In genomic region chr15:29904731-29905417, GRCh38 we compare ENCODE assay signal across 19 cellular contexts.
DNase-seq lines count a peak whose midpoint lies in the region; ATAC-seq, FAIRE-seq and TF ChIP-seq lines count a peak whose summit lies in the region.
"Had no signal": no experiment of that assay in that cellular context is flagged by ENCODE, and none has a peak within 500 bp of the region (broad histone marks: within the 10 kb centered on the region; RNA-seq: fewer than 3 reads in every experiment).

No MANE protein-coding gene starts in this region.

- no peak overlapping the region for H3K4me3 Mint-ChIP-seq in immature natural killer cell
- H3K4me3 Mint-ChIP-seq: CD8-positive, alpha-beta memory T cell had no signal

- intact Hi-C loops in GM12878 (cut with micrococcal nuclease; ENCODE audit: unreplicated experiment), result loop anchor here (10.0 kb wide), 1 partner anchor 50 kb away; no protein-coding TSS in a partner anchor

- no peaks in the 10 kb centered on the region for H3K36me3 Mint-ChIP-seq in immature natural killer cell
- H3K36me3 Mint-ChIP-seq: CD8-positive, alpha-beta memory T cell had no signal

- no peak for TF ChIP-seq RAD21 in GM12878 (IDR thresholded peaks at IDR 0.05; ENCODE audit: insufficient read depth, low read depth, low read length)

- no peak for TF ChIP-seq EP300 in GM12878 (IDR thresholded peaks at IDR 0.05; ENCODE audit: borderline replicate concordance in 1 of 2, control insufficient read depth in 1 of 2, low read depth in 2 of 2, low read length in 2 of 2)

- no peaks in the 10 kb centered on the region for H4K20me1 ChIP-seq in GM12878 (ENCODE audit: control insufficient read depth, insufficient read depth)
- H4K20me1 ChIP-seq: BLaER1 had no signal

- CTCF ChIA-PET in GM12878 (lab: Yijun Ruan, JAX), result no interaction called here

- H3K4me1 Mint-ChIP-seq in immature natural killer cell, result no peaks in the 10 kb centered on the region
- H3K4me1 Mint-ChIP-seq: CD8-positive, alpha-beta memory T cell had no signal

- no peak for TF ChIP-seq CTCF in GM12878 (IDR thresholded peaks at IDR 0.05 in 2 of 3, conservative IDR thresholded peaks at IDR 0.05 in 1 of 3; ENCODE audit: control insufficient read depth in 2 of 3, extremely low read depth in 1 of 3, insufficient read depth in 1 of 3, low read depth in 3 of 3, low read length in 3 of 3)
- no peak for TF ChIP-seq CTCF in fibroblast of the aortic adventitia (IDR thresholded peaks at IDR 0.05; ENCODE audit: insufficient read depth, low read length)

- POLR2A ChIA-PET in GM12878 (lab: Charles Lee), result no interaction called here

- FAIRE-seq in GM12878 (lab: Jason Lieb, UNC), result no peak
- FAIRE-seq: GM18507 had no signal

- no TSS peak for BruUV-seq in GM12878 (replicated peaks; lab: Mats Ljungman, UMichigan)

- H3K4me3 ChIP-seq in GM12878, result no peak overlapping the region
- H3K4me3 ChIP-seq in fibroblast of the aortic adventitia (ENCODE audit: low read depth, low read length), result no peak overlapping the region
- H3K4me3 ChIP-seq: BLaER1 had no signal

- H3K9ac ChIP-seq in GM12878 (ENCODE audit: control insufficient read depth, insufficient read depth, low read length), result no peak overlapping the region
- H3K9ac ChIP-seq: BLaER1, SK-N-SH had no signal

- no peaks in the 10 kb centered on the region for H3K36me3 ChIP-seq in GM12878 (ENCODE audit: control insufficient read depth in 2 of 2, insufficient read depth in 2 of 2, low read length in 1 of 2)
- H3K36me3 ChIP-seq: BLaER1 had no signal

- H3K27ac ChIP-seq in GM12878 (ENCODE audit: control insufficient read depth, insufficient read depth), result no peak overlapping the region
- H3K27ac ChIP-seq in caudate nucleus (ENCODE audit: low read depth, low read length), result no peak overlapping the region
- H3K27ac ChIP-seq: BLaER1 had no signal

- H3K4me2 ChIP-seq in GM12878 (ENCODE audit: control insufficient read depth, insufficient read depth), result no peak overlapping the region
- H3K4me2 ChIP-seq: BLaER1, SK-N-SH had no signal

- in situ Hi-C loops in GM12878 (cut with MboI), result no loop called here

- no peaks in the 10 kb centered on the region for H3K27me3 ChIP-seq in GM12878 (replicated peaks in 1 of 2; ENCODE audit: control insufficient read depth in 2 of 2, insufficient read depth in 2 of 2, low read length in 1 of 2)
- H3K27me3 ChIP-seq: BLaER1 had no signal

- no peaks in the 10 kb centered on the region for H3K4me1 ChIP-seq in GM12878 (ENCODE audit: control insufficient read depth, insufficient read depth, low read length)
- H3K4me1 ChIP-seq: BLaER1 had no signal

- H3K27ac Mint-ChIP-seq in immature natural killer cell, result no peak overlapping the region
- H3K27ac Mint-ChIP-seq: CD8-positive, alpha-beta memory T cell had no signal

- SMC1A ChIA-PET in GM12878 (lab: Charles Lee; ENCODE audit: uncharacterized antibody, unreplicated experiment), result no interaction called here

- no peak for ATAC-seq in GM12878
- ATAC-seq: Panc1 had no signal

- no peaks in the 10 kb centered on the region for H3K9me3 ChIP-seq in GM12878 (replicated peaks; ENCODE audit: control insufficient read depth, insufficient read depth, low read length)
- H3K9me3 ChIP-seq: BLaER1, SK-N-SH had no signal

- peaks cover 0 to 2% (median 0%) of the 10 kb centered on the region in 6 donors for H3K9me3 Mint-ChIP-seq in immature natural killer cell

- no peaks in the 10 kb centered on the region for H3K79me2 ChIP-seq in GM12878 (ENCODE audit: control insufficient read depth, insufficient read depth, low read length)

- DNase-seq in EH (ENCODE audit: low read depth) (peak; percentile 44), HCEC 1CT (peak; percentile 26), GM12878 (ENCODE audit: low read depth, low spot score) (no peak), fibroblast of the aortic adventitia (ENCODE audit: low read depth) (peak; percentile 53), caudate nucleus (lab: John Stamatoyannopoulos, UW) (no peak), HUDEP-2 (lab: John Stamatoyannopoulos, UW; ENCODE audit: unreplicated experiment in 76 of 76) (no peak), NCI-H2081 (lab: John Stamatoyannopoulos, UW) (no peak), immature natural killer cell (no peak)
- DNase-seq: CD8-positive, alpha-beta memory T cell; DND-41; MM.1S; NCI-H1105; NCI-H1694 treated with DMSO at 0.1 percent for 48 hours; NCI-H446 treated with DMSO at 0.1 percent for 48 hours; Right ventricle myocardium superior; SK-N-SH had no signal

- RAD21 ChIA-PET in GM12878 (lab: Charles Lee; ENCODE audit: unreplicated experiment), result no interaction called here

- no peak for TF ChIP-seq POLR2A in GM12878 (IDR thresholded peaks at IDR 0.05; ENCODE audit: low read depth, low read length)

- H3K27me3 Mint-ChIP-seq in immature natural killer cell (ENCODE audit: low read depth in 3 of 3), result peaks cover 1 to 3% (median 2%) of the 10 kb centered on the region in 3 donors

- WGBS in GM12878 (ENCODE audit: insufficient coverage, insufficient replicate concordance, low lambda C conversion rate, missing lambda C conversion rate), result 15% methylated on average over 4 of the region's 4 CpGs

- no peak overlapping the region for H2AFZ ChIP-seq in GM12878 (ENCODE audit: control insufficient read depth, low read depth, low read length)

TF ChIP-seq in GM12878, 131 proteins besides CTCF, POLR2A, EP300 and RAD21:
- TF ChIP-seq POU2F2 (IDR thresholded peaks at IDR 0.05; ENCODE audit: borderline replicate concordance, low read depth, low read length), result no peak
- peak; percentile 52 for TF ChIP-seq BCL3 (IDR thresholded peaks at IDR 0.05; ENCODE audit: borderline replicate concordance, insufficient read depth, low read depth, low read length, poor library complexity, severe bottlenecking)

Comparison
In these comparisons a context has a peak if more than half of its experiments do, and no peak if none do; other contexts are left out.
1. DNase-seq: peak in EH (single experiment), HCEC 1CT (single experiment) and fibroblast of the aortic adventitia (single experiment); none in GM12878 (single experiment), caudate nucleus (0 of 61), HUDEP-2 (0 of 76), NCI-H2081 (0 of 2) and immature natural killer cell (0 of 3).